24 cellular contexts compared by ENCODE assay signal in genomic region chr7:74302745-74303221, GRCh38. TPM values are rescaled to one million over a fixed set of nuclear protein-coding genes. Genes with fewer than 3 reads are reported as not detected.
DNase-seq lines count a peak whose midpoint lies in the region; ATAC-seq lines count a peak whose summit lies in the region.
"Had no signal": no experiment of that assay in that cellular context is flagged by ENCODE, and none has a peak within 500 bp of the region (broad histone marks: within the 10 kb centered on the region; RNA-seq: fewer than 3 reads in every experiment).

No MANE protein-coding gene starts in this region.

- H2AFZ ChIP-seq in GM23248: no peak overlapping the region

- H3K9ac ChIP-seq in GM23248: no peak overlapping the region

- in situ Hi-C loops in GM23248 (cut with MboI): no loop called here

- ATAC-seq in left colon: peak; percentile 24
- no peak for ATAC-seq in GM21360 (IDR thresholded peaks at IDR 0.05; ENCODE audit: unreplicated experiment)
- ATAC-seq: activated CD4-positive, alpha-beta T cell treated with anti-CD3 and anti-CD28 coated beads for 36 hours; body of pancreas; naive thymus-derived CD8-positive, alpha-beta T cell had no signal

- H3K27ac ChIP-seq in GM23248 (no peak overlapping the region), substantia nigra (ENCODE audit: low read depth, low read length, poor library complexity, severe bottlenecking) (peak overlapping the region; percentile 47)
- H3K27ac ChIP-seq: body of pancreas, right atrium auricular region, tibial nerve had no signal

- H3F3A ChIP-seq in GM23248 (ENCODE audit: insufficient read depth): no peaks in the 10 kb centered on the region

- H3K9me3 ChIP-seq in GM23248 (ENCODE audit: low read depth): no peaks in the 10 kb centered on the region
- H3K9me3 ChIP-seq: body of pancreas, right atrium auricular region, tibial nerve had no signal

- H3K4me2 ChIP-seq in GM23248 (ENCODE audit: unreplicated experiment): no peak overlapping the region

- peaks cover 11% of the 10 kb centered on the region for H3K4me1 ChIP-seq in GM23248 (ENCODE audit: insufficient read depth)

- 45 to 51% methylated on average over 10 of the region's 10 CpGs for WGBS in GM23248 (ENCODE audit: low coverage in 1 of 2, low lambda C conversion rate in 2 of 2, missing lambda C conversion rate in 2 of 2), 2 experiments

- intact Hi-C loops in left colon (cut with DNase I, micrococcal nuclease): no loop called here

- H4K20me1 ChIP-seq in GM23248 (ENCODE audit: insufficient read depth): no peaks in the 10 kb centered on the region

- H3K79me2 ChIP-seq in GM23248 (ENCODE audit: insufficient read depth): peaks cover 100% of the 10 kb centered on the region

- DNase-seq in GM23248: peak; percentile 8
- peak; percentile 67 for DNase-seq in RPMI7951 (ENCODE audit: low read depth)
- no peak for DNase-seq in left colon
- peak in 16 of 49 donors; percentile 8 to 57 (median 27) for DNase-seq in substantia nigra (lab: John Stamatoyannopoulos, UW)
- DNase-seq in DMS79 (lab: John Stamatoyannopoulos, UW): no peak
- no peak for DNase-seq in iPS-NIHi11 (ENCODE audit: low spot score)
- DNase-seq: activated CD4-positive, alpha-beta T cell treated with anti-CD3 and anti-CD28 coated beads for 36 hours; activated T-cell treated with anti-CD3 and anti-CD28 coated beads, Interleukin-2, amount 50 U/mL, for 24 hours; AML-193; CD8-positive, alpha-beta memory T cell; DMS53; GDM1; H7; Kasumi-1; naive thymus-derived CD8-positive, alpha-beta T cell; NCI-H1092 treated with DMSO at 0.1 percent for 48 hours; NCI-H2029; NCI-H2227 treated with DMSO at 0.1 percent for 48 hours; stimulated activated naive CD4-positive, alpha-beta T cell treated with Interleukin-2 at 50 U/mL for 16 hours; T-helper 2 cell had no signal

- no peaks in the 10 kb centered on the region for H3K9me2 ChIP-seq in GM23248 (ENCODE audit: insufficient read depth)

- H3K27me3 ChIP-seq in GM23248 (replicated peaks; ENCODE audit: insufficient read depth): no peaks in the 10 kb centered on the region
- H3K27me3 ChIP-seq: body of pancreas, right atrium auricular region, tibial nerve had no signal

- H3K36me3 ChIP-seq in GM23248 (ENCODE audit: low read depth): no peaks in the 10 kb centered on the region
- H3K36me3 ChIP-seq: right atrium auricular region, tibial nerve had no signal

- H3K4me3 ChIP-seq in GM23248: no peak overlapping the region
- H3K4me3 ChIP-seq: body of pancreas, right atrium auricular region, tibial nerve had no signal

RNA-seq across cellular contexts. Expression of gene CLIP2, which starts 13.6 kb away (rescaled TPM):
- 40.7 and 49.4 TPM in 2 replicates for total RNA-seq in GM23248 (2014; rRNA removed; shearing (Covaris generic))
- 13.0 and 13.2 TPM in 2 replicates for polyA plus RNA-seq in GM23248 (2016; fragmentation: Nextera tagmentation; extraction: Ambion mirVana)
- total RNA-seq in RPMI7951 (2014; rRNA removed; shearing (Covaris generic)): 7.8 and 12.0 TPM in 2 replicates
- 10 to 100 TPM; 63.5 to 83.6 TPM for total RNA-seq in left colon

RNA-seq across cellular contexts. Expression of gene RFC2, which starts 48.6 kb away (rescaled TPM):
- total RNA-seq in GM23248 (2014; rRNA removed; shearing (Covaris generic)): 15.9 and 23.1 TPM in 2 replicates
- 33.2 and 34.6 TPM in 2 replicates for polyA plus RNA-seq in GM23248 (2016; fragmentation: Nextera tagmentation; extraction: Ambion mirVana)
- total RNA-seq in RPMI7951 (2014; rRNA removed; shearing (Covaris generic)): 68.5 and 75.1 TPM in 2 replicates
- 10 to 100 TPM; 13.9 to 16.1 TPM for total RNA-seq in left colon

Comparison
In these comparisons a context has a peak if more than half of its experiments do, and no peak if none do; other contexts are left out.
1. DNase-seq: peak in GM23248 (single experiment) and RPMI7951 (single experiment); none in left colon (0 of 2), DMS79 (single experiment) and iPS-NIHi11 (single experiment).